23 cellular contexts compared by ENCODE assay signal in the genomic region with DNA sequence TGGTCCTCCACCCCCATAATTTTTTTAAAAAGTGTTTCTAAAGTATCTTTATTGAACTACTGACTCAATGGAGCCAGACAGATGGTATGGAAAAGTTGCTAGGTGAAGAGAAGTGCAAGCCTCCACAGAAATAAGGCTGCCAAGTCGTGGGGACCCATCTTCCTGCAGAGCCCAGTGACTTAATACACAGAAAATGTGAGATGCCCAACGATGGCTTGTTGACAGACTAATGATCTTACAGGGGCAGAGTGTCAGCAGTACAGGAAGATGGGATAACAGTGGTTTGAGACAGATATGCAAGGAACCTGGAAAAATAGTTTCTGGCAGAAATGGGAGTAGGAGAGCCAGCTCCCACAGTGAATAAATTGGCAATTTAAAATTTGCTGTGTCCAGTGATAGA. TPM values are rescaled to one million over a fixed set of nuclear protein-coding genes. Genes with fewer than 3 reads are reported as not detected.
DNase-seq lines count a peak whose midpoint lies in the region; ATAC-seq and TF ChIP-seq lines count a peak whose summit lies in the region.
"Had no signal": no experiment of that assay in that cellular context is flagged by ENCODE, and none has a peak within 500 bp of the region (broad histone marks: within the 10 kb centered on the region; RNA-seq: fewer than 3 reads in every experiment).

No MANE protein-coding gene starts in this region.

- H3K36me3 Mint-ChIP-seq in activated CD4-positive, alpha-beta T cell treated with anti-CD3 and anti-CD28 coated beads, Interleukin-2, amount 10 ng/mL, durations not matched to agents 24 days and 14 days (ENCODE audit: low read depth), result peaks cover 60% of the 10 kb centered on the region
- peaks cover 74% of the 10 kb centered on the region for H3K36me3 Mint-ChIP-seq in activated naive CD8-positive, alpha-beta T cell treated with anti-CD3 and anti-CD28 coated beads for 36 hours
- peaks cover 0 to 30% (median 10%) of the 10 kb centered on the region in 3 donors for H3K36me3 Mint-ChIP-seq in naive thymus-derived CD8-positive, alpha-beta T cell

- no peak for TF ChIP-seq CTCF in HEK293 (tag by site-specific recombination; IDR thresholded peaks at IDR 0.05)

- no peak overlapping the region for H3K27ac ChIP-seq in HEK293 (ENCODE audit: extremely low read depth, low read depth, low read length)
- H3K27ac ChIP-seq: lower lobe of right lung, SJSA1, WERI-Rb-1 had no signal

- H3K27me3 Mint-ChIP-seq in activated CD4-positive, alpha-beta T cell treated with anti-CD3 and anti-CD28 coated beads, Interleukin-2, amount 10 ng/mL, durations not matched to agents 24 days and 14 days, result no peaks in the 10 kb centered on the region
- no peaks in the 10 kb centered on the region for H3K27me3 Mint-ChIP-seq in activated naive CD8-positive, alpha-beta T cell treated with anti-CD3 and anti-CD28 coated beads for 36 hours
- no peaks in the 10 kb centered on the region for H3K27me3 Mint-ChIP-seq in naive thymus-derived CD8-positive, alpha-beta T cell
- H3K27me3 Mint-ChIP-seq: activated CD4-positive, alpha-beta memory T cell treated with anti-CD3 and anti-CD28 coated beads for 36 hours; stimulated activated naive B cell treated with anti-CD40 and anti-IgM and Interleukin-4, amounts not matched to agents 10 μg/mL and 1 μg/mL and 100 μg/mL, for 72 hours had no signal

- TF ChIP-seq POLR2A in GM18505 (IDR thresholded peaks at IDR 0.05; ENCODE audit: borderline replicate concordance, extremely low read depth, insufficient read depth, insufficient read length), result no peak

- POLR2A ChIA-PET in HEK293 (lab: Yijun Ruan, JAX), result no interaction called here
- POLR2A ChIA-PET in naive thymus-derived CD8-positive, alpha-beta T cell (lab: Charles Lee), result interaction anchor here (1.1 kb wide), 1 partner anchor 10 kb away, joined by 3 read pairs; no protein-coding TSS in a partner anchor

- peaks cover 0 to 11% of the 10 kb centered on the region in 2 experiments; a peak in 1 of 3 replicates for H3K36me3 ChIP-seq in HEK293 (ENCODE audit: control insufficient read depth in 2 of 2, insufficient read depth in 1 of 2, low read length in 2 of 2)
- H3K36me3 ChIP-seq: lower lobe of right lung, SJSA1, WERI-Rb-1 had no signal

- no peaks in the 10 kb centered on the region for H3K9me3 ChIP-seq in HEK293 (ENCODE audit: control insufficient read depth, insufficient read depth, low read depth, low read length)
- H3K9me3 ChIP-seq: BE2C, lower lobe of right lung, SJSA1 had no signal

- H3K4me1 ChIP-seq in HEK293 (ENCODE audit: control insufficient read depth, insufficient read depth, low read length), result peaks cover 2% of the 10 kb centered on the region

- H3K27ac Mint-ChIP-seq in activated CD4-positive, alpha-beta T cell treated with anti-CD3 and anti-CD28 coated beads, Interleukin-2, amount 10 ng/mL, durations not matched to agents 24 days and 14 days, result peak overlapping the region; percentile 41
- H3K27ac Mint-ChIP-seq in activated naive CD8-positive, alpha-beta T cell treated with anti-CD3 and anti-CD28 coated beads for 36 hours, result peak overlapping the region; percentile 38
- peak overlapping the region in 8 of 10 donors; percentile 14 to 87 (median 50) for H3K27ac Mint-ChIP-seq in naive thymus-derived CD8-positive, alpha-beta T cell
- H3K27ac Mint-ChIP-seq: activated CD4-positive, alpha-beta memory T cell treated with anti-CD3 and anti-CD28 coated beads for 36 hours; stimulated activated naive B cell treated with anti-CD40 and anti-IgM and Interleukin-4, amounts not matched to agents 10 μg/mL and 1 μg/mL and 100 μg/mL, for 72 hours had no signal

- no peak for ATAC-seq in naive thymus-derived CD8-positive, alpha-beta T cell
- ATAC-seq in GM18505 (IDR thresholded peaks at IDR 0.05; ENCODE audit: unreplicated experiment), result no peak
- ATAC-seq: K562; lower lobe of right lung; stimulated activated naive B cell treated with anti-CD40 and anti-IgM and Interleukin-4, amounts not matched to agents 10 μg/mL and 1 μg/mL and 100 μg/mL, for 72 hours had no signal

- intact Hi-C loops in activated CD4-positive, alpha-beta T cell treated with anti-CD3 and anti-CD28 coated beads, Interleukin-2, amount 10 ng/mL, durations not matched to agents 24 days and 14 days (cut with micrococcal nuclease), result loop anchor here (10.0 kb wide), 1 partner anchor 345 kb away; a partner anchor contains a TSS

- H3K9me3 Mint-ChIP-seq in activated CD4-positive, alpha-beta T cell treated with anti-CD3 and anti-CD28 coated beads, Interleukin-2, amount 10 ng/mL, durations not matched to agents 24 days and 14 days, result no peaks in the 10 kb centered on the region
- no peaks in the 10 kb centered on the region for H3K9me3 Mint-ChIP-seq in activated naive CD8-positive, alpha-beta T cell treated with anti-CD3 and anti-CD28 coated beads for 36 hours
- H3K9me3 Mint-ChIP-seq in naive thymus-derived CD8-positive, alpha-beta T cell, result no peaks in the 10 kb centered on the region
- H3K9me3 Mint-ChIP-seq: activated CD4-positive, alpha-beta memory T cell treated with anti-CD3 and anti-CD28 coated beads for 36 hours; activated naive CD4-positive, alpha-beta T cell treated with anti-CD3 and anti-CD28 coated beads, Interleukin-2, amount 50 U/mL, for 72 hours; stimulated activated naive B cell treated with anti-CD40 and anti-IgM and Interleukin-4, amounts not matched to agents 10 μg/mL and 1 μg/mL and 100 μg/mL, for 72 hours had no signal

- H3K4me1 Mint-ChIP-seq in activated CD4-positive, alpha-beta T cell treated with anti-CD3 and anti-CD28 coated beads, Interleukin-2, amount 10 ng/mL, durations not matched to agents 24 days and 14 days, result peaks cover 79% of the 10 kb centered on the region
- peaks cover 90% of the 10 kb centered on the region for H3K4me1 Mint-ChIP-seq in activated naive CD8-positive, alpha-beta T cell treated with anti-CD3 and anti-CD28 coated beads for 36 hours
- H3K4me1 Mint-ChIP-seq in naive thymus-derived CD8-positive, alpha-beta T cell, result peaks cover 37 to 88% (median 79%) of the 10 kb centered on the region in 4 donors

- DNase-seq in activated CD4-positive, alpha-beta T cell treated with anti-CD3 and anti-CD28 coated beads, Interleukin-2, amount 10 ng/mL, durations not matched to agents 24 days and 14 days, result no peak
- no peak for DNase-seq in activated CD4-positive, alpha-beta T cell treated with anti-CD3 and anti-CD28 coated beads, Interleukin-2, amount 50 U/mL, for 1 hour
- no peak for DNase-seq in activated naive CD8-positive, alpha-beta T cell treated with anti-CD3 and anti-CD28 coated beads for 36 hours
- DNase-seq in naive thymus-derived CD8-positive, alpha-beta T cell, result no peak
- DNase-seq in ecto neural progenitor cell (ENCODE audit: low spot score) (no peak), NCI-H2196 treated with DMSO at 0.1 percent for 48 hours (lab: John Stamatoyannopoulos, UW; ENCODE audit: unreplicated experiment) (no peak)
- DNase-seq: activated CD4-positive, alpha-beta memory T cell treated with anti-CD3 and anti-CD28 coated beads for 36 hours; activated T-cell treated with anti-CD3 and anti-CD28 coated beads for 4 hours; BE2C; Calu3; lower lobe of right lung; NCI-H2171; NCI-H526 treated with DMSO at 0.1 percent for 48 hours; nucleus accumbens; small intestine; stimulated activated CD4-positive, alpha-beta T cell treated with anti-CD3 and anti-CD28 coated beads, Interleukin-2, amount 100 ng/mL, for 24 hours; stimulated activated naive B cell treated with anti-CD40 and anti-IgM and Interleukin-4, amounts not matched to agents 10 μg/mL and 1 μg/mL and 100 μg/mL, for 72 hours; WERI-Rb-1 had no signal

- H3K4me3 ChIP-seq in HEK293 (ENCODE audit: low read depth, low read length), result no peak overlapping the region
- H3K4me3 ChIP-seq: K562, lower lobe of right lung, SJSA1 had no signal

- H3K4me3 Mint-ChIP-seq in activated CD4-positive, alpha-beta T cell treated with anti-CD3 and anti-CD28 coated beads, Interleukin-2, amount 10 ng/mL, durations not matched to agents 24 days and 14 days, result no peak overlapping the region
- H3K4me3 Mint-ChIP-seq in activated naive CD8-positive, alpha-beta T cell treated with anti-CD3 and anti-CD28 coated beads for 36 hours, result no peak overlapping the region
- peak overlapping the region in 2 of 10 donors; percentile 1 to 20 for H3K4me3 Mint-ChIP-seq in naive thymus-derived CD8-positive, alpha-beta T cell
- H3K4me3 Mint-ChIP-seq: activated CD4-positive, alpha-beta memory T cell treated with anti-CD3 and anti-CD28 coated beads for 36 hours; stimulated activated naive B cell treated with anti-CD40 and anti-IgM and Interleukin-4, amounts not matched to agents 10 μg/mL and 1 μg/mL and 100 μg/mL, for 72 hours had no signal

- CTCF ChIA-PET in HEK293 (lab: Yijun Ruan, JAX), result interaction anchor here (0.9 to 1.9 kb wide), 3 partner anchors 10 to 120 kb away, joined by 3 to 9 read pairs (median 4); no protein-coding TSS in a partner anchor

TF ChIP-seq in HEK293, 187 proteins besides CTCF, POLR2A, EP300 and RAD21 (continues in another document):
- TF ChIP-seq, protein P1, sequence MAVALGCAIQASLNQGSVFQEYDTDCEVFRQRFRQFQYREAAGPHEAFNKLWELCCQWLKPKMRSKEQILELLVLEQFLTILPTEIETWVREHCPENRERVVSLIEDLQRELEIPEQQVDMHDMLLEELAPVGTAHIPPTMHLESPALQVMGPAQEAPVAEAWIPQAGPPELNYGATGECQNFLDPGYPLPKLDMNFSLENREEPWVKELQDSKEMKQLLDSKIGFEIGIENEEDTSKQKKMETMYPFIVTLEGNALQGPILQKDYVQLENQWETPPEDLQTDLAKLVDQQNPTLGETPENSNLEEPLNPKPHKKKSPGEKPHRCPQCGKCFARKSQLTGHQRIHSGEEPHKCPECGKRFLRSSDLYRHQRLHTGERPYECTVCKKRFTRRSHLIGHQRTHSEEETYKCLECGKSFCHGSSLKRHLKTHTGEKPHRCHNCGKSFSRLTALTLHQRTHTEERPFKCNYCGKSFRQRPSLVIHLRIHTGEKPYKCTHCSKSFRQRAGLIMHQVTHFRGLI (tag by site-specific recombination; IDR thresholded peaks at IDR 0.05), result peak; percentile 78; the same call in 1 of the 2 replicates
- TF ChIP-seq, protein P2, sequence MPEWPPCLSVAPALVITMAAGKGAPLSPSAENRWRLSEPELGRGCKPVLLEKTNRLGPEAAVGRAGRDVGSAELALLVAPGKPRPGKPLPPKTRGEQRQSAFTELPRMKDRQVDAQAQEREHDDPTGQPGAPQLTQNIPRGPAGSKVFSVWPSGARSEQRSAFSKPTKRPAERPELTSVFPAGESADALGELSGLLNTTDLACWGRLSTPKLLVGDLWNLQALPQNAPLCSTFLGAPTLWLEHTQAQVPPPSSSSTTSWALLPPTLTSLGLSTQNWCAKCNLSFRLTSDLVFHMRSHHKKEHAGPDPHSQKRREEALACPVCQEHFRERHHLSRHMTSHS (tag by site-specific recombination; IDR thresholded peaks at IDR 0.05), result no peak
- TF ChIP-seq ZNF544 (tag by site-specific recombination; IDR thresholded peaks at IDR 0.05) (no peak), ZNF600 (tag by site-specific recombination; IDR thresholded peaks at IDR 0.05) (0 out of 2 replicates have a peak, but pooled peaks have one; percentile 16)

RNA-seq across cellular contexts. Expression of a gene that starts 43.2 kb away (rescaled TPM):
- total RNA-seq in activated CD4-positive, alpha-beta T cell treated with anti-CD3 and anti-CD28 coated beads, Interleukin-2, amount 10 ng/mL, durations not matched to agents 24 days and 14 days, result 331 and 341 TPM in 2 replicates
- 100 to 1,000 TPM; 390 to 395 TPM for total RNA-seq in activated naive CD8-positive, alpha-beta T cell treated with anti-CD3 and anti-CD28 coated beads for 36 hours
- total RNA-seq in naive thymus-derived CD8-positive, alpha-beta T cell, result 100 to 1,000 TPM; 521 to 531 TPM
- polyA plus RNA-seq in naive thymus-derived CD8-positive, alpha-beta T cell, result 100 to 1,000 TPM; 159 to 317 (median 317) TPM
